8 cellular contexts compared by ENCODE assay signal in the genomic region with DNA sequence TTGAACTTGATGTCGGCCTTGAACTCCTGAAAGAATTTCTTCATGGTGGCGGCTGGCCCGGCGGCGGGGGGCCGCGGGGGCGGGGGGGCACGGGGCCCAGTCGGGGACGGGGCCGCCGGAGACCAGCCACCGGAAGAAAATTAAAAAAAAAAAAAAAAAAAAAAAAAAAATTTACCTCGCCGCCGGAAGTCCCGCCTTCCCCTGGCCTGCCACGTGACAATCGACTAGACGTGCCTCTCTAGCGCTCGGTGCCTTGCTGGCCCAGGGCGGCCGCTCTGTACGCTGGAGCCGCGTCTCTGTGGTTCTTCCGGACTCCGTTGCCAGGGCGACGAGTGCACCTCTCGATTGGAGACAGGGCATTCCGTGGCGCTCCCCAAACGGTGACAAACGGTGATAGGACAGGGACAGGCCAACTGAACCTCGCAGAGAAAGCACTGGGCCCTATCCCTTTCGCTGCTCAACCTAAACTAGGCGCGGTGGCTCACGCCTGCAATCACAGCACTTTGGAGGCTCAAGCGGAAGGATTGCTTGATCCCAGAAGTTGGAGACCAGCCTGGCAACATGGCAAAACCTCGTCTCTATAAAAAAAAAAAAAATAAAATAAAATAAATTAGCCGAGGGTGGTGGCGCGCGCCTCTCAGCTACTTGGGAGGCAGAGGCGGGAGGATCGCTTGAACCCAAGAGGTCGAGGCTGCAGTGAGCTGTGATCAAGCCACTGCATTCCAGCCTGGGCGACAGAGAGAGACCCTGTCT. TPM values are rescaled to one million over a fixed set of nuclear protein-coding genes. Genes with fewer than 3 reads are reported as not detected.
DNase-seq lines count a peak whose midpoint lies in the region; ATAC-seq and TF ChIP-seq lines count a peak whose summit lies in the region.

A gene with protein sequence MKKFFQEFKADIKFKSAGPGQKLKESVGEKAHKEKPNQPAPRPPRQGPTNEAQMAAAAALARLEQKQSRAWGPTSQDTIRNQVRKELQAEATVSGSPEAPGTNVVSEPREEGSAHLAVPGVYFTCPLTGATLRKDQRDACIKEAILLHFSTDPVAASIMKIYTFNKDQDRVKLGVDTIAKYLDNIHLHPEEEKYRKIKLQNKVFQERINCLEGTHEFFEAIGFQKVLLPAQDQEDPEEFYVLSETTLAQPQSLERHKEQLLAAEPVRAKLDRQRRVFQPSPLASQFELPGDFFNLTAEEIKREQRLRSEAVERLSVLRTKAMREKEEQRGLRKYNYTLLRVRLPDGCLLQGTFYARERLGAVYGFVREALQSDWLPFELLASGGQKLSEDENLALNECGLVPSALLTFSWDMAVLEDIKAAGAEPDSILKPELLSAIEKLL (minus strand): TSS at position 141 of the 753 bp plus-strand sequence. CDS start 97 bp downstream, at position 44.

- peaks cover 0 to 10% (median 7%) of the 10 kb centered on the region in 3 donors for H3K4me1 Mint-ChIP-seq in IgD-negative memory B cell

- H3K9me3 Mint-ChIP-seq in IgD-negative memory B cell: no peaks in the 10 kb centered on the region

- peaks cover 8% of the 10 kb centered on the region for H3K4me1 ChIP-seq in mucosa of descending colon (ENCODE audit: low read depth)

- TF ChIP-seq CTCF in mucosa of descending colon (IDR thresholded peaks at IDR 0.05): no peak

- H3K36me3 Mint-ChIP-seq in IgD-negative memory B cell: no peaks in the 10 kb centered on the region

- peak within 1 kb of the TSS; percentile 77 for H3K27ac ChIP-seq in epithelial cell of prostate

- ATAC-seq in GM21529 (IDR thresholded peaks at IDR 0.05; ENCODE audit: unreplicated experiment) (peak; percentile 85), mucosa of descending colon (peak; percentile 97)

- intact Hi-C loops in mucosa of descending colon (cut with DNase I, micrococcal nuclease): no loop called here

- DNase-seq in D341Med (ENCODE audit: low spot score) (peak; percentile 94), OCI-M2 (lab: John Stamatoyannopoulos, UW; ENCODE audit: unreplicated experiment) (peak; percentile 79), activated T-cell treated with anti-CD3 and anti-CD28 coated beads for 4 hours (peak; percentile 94), epithelial cell of prostate (ENCODE audit: low read depth, low spot score) (peak; percentile 98), mucosa of descending colon (peak; percentile 99)
- peak; percentile 94 for DNase-seq in stimulated activated CD8-positive, alpha-beta memory T cell treated with anti-CD3 and anti-CD28 coated beads, Interleukin-4, amount 100 ng/mL, for 24 hours (ENCODE audit: low read depth)

- peak within 1 kb of the TSS; percentile 57 for H3K4me3 ChIP-seq in mucosa of descending colon

- no peaks in the 10 kb centered on the region for H3K27me3 Mint-ChIP-seq in IgD-negative memory B cell

- no peaks in the 10 kb centered on the region for H3K36me3 ChIP-seq in mucosa of descending colon (ENCODE audit: low read depth)

- H3K4me3 Mint-ChIP-seq in IgD-negative memory B cell: peak within 1 kb of the TSS; percentile 80 to 95 (median 86)

- no peaks in the 10 kb centered on the region for H3K9me3 ChIP-seq in mucosa of descending colon

- peak within 1 kb of the TSS; percentile 66 to 97 (median 93) for H3K27ac Mint-ChIP-seq in IgD-negative memory B cell

RNA-seq across cellular contexts. Expression of the gene that starts here (rescaled TPM):
- polyA plus RNA-seq in IgD-negative memory B cell: 7.0 TPM
- 100 to 1,000 TPM in 1 of 3 donors, 10 to 100 TPM in 2; 79.1 to 104 (median 96.3) TPM for total RNA-seq in mucosa of descending colon

Comparison
In these comparisons a context has a peak if more than half of its experiments do, and no peak if none do; other contexts are left out.
1. Peak in every context shown above with its lines: DNase-seq, ATAC-seq, H3K4me3 ChIP-seq and H3K27ac ChIP-seq.